Comparison of ENCODE assay signal across 19 cellular contexts in genomic region chr1:53697671-53698380, GRCh38. TPM values are rescaled to one million over a fixed set of nuclear protein-coding genes. Genes with fewer than 3 reads are reported as not detected.
DNase-seq lines count a peak whose midpoint lies in the region; ATAC-seq and TF ChIP-seq lines count a peak whose summit lies in the region.
"Had no signal": no experiment of that assay in that cellular context is flagged by ENCODE, and none has a peak within 500 bp of the region (broad histone marks: within the 10 kb centered on the region; RNA-seq: fewer than 3 reads in every experiment).

No MANE protein-coding gene starts in this region.

- no peaks in the 10 kb centered on the region for H3K4me1 Mint-ChIP-seq in Calu3 (ENCODE audit: low read depth, unreplicated experiment)
- H3K4me1 Mint-ChIP-seq: central memory CD8-positive, alpha-beta T cell had no signal

- TF ChIP-seq CTCF in foreskin fibroblast (IDR thresholded peaks at IDR 0.05; ENCODE audit: low read depth, low read length) (no peak), prostate gland (IDR thresholded peaks at IDR 0.05) (no peak), Calu3 (IDR thresholded peaks at IDR 0.05; ENCODE audit: unreplicated experiment) (no peak)

- WGBS in prostate gland = 31% methylated on average over 16 of the region's 16 CpGs

- no TSS peak for BruUV-seq in Calu3 (replicated peaks; lab: Mats Ljungman, UMichigan)

- no peaks in the 10 kb centered on the region for H4K20me1 ChIP-seq in BLaER1

- H3K4me2 ChIP-seq in BLaER1 = peak overlapping the region; percentile 39

- no peak for TF ChIP-seq POLR2A in prostate gland (IDR thresholded peaks at IDR 0.05)

- H3K27ac Mint-ChIP-seq in Calu3 (ENCODE audit: unreplicated experiment) = no peak overlapping the region

- intact Hi-C loops in prostate gland (cut with DNase I) (no loop called here), Calu3 (cut with micrococcal nuclease; ENCODE audit: unreplicated experiment) (no loop called here)

- H3K4me1 ChIP-seq in BLaER1 = peaks cover 24% of the 10 kb centered on the region
- no peaks in the 10 kb centered on the region for H3K4me1 ChIP-seq in prostate gland (replicated peaks)
- H3K4me1 ChIP-seq: parathyroid adenoma had no signal

- no peak overlapping the region for H3K27ac ChIP-seq in BLaER1
- peak overlapping the region; percentile 16 to 21 for H3K27ac ChIP-seq in prostate gland
- H3K27ac ChIP-seq: parathyroid adenoma had no signal

- peak; percentile 71 for DNase-seq in RPMI7951 (ENCODE audit: low read depth)
- DNase-seq in foreskin fibroblast = peak; percentile 75 to 84
- no peak for DNase-seq in prostate gland (ENCODE audit: low spot score)
- DNase-seq in Calu3 = no peak
- no peak for DNase-seq in stimulated activated CD4-positive, alpha-beta T cell treated with anti-CD3 and anti-CD28 coated beads, Interleukin-2, amount 100 ng/mL, for 24 hours
- no peak for DNase-seq in T1000 (lab: John Stamatoyannopoulos, UW)
- DNase-seq: ACHN; activated CD4-positive, alpha-beta T cell treated with anti-CD3 and anti-CD28 coated beads, Interleukin-2, amount 50 U/mL, for 4 hours; activated T-cell treated with anti-CD3 and anti-CD28 coated beads, Interleukin-2, amount 50 U/mL, for 4 hours; endodermal cell; midbrain; NCI-H1105 treated with DMSO at 0.1 percent for 48 hours; NCI-H226; SHP77 treated with DMSO at 0.1 percent for 48 hours had no signal

- H3K27me3 ChIP-seq in BLaER1 = no peaks in the 10 kb centered on the region
- no peaks in the 10 kb centered on the region for H3K27me3 ChIP-seq in prostate gland (replicated peaks; ENCODE audit: insufficient read depth)

- no peaks in the 10 kb centered on the region for H3K36me3 Mint-ChIP-seq in Calu3 (ENCODE audit: insufficient read depth, unreplicated experiment)

- H3K9me3 ChIP-seq in BLaER1 (no peaks in the 10 kb centered on the region), prostate gland (no peaks in the 10 kb centered on the region)

- H3K9ac ChIP-seq in BLaER1 = no peak overlapping the region
- H3K9ac ChIP-seq: parathyroid adenoma had no signal

- no peaks in the 10 kb centered on the region for H3K36me3 ChIP-seq in BLaER1
- no peaks in the 10 kb centered on the region for H3K36me3 ChIP-seq in prostate gland

- no peaks in the 10 kb centered on the region for H3K9me3 Mint-ChIP-seq in Calu3 (ENCODE audit: low read depth, unreplicated experiment)
- H3K9me3 Mint-ChIP-seq: activated T-cell treated with anti-CD3 and anti-CD28 coated beads, Interleukin-2, amount 50 U/mL, for 4 hours; central memory CD8-positive, alpha-beta T cell; endodermal cell had no signal

- no peak for ATAC-seq in HG02970 (IDR thresholded peaks at IDR 0.05; ENCODE audit: low FRiP score, unreplicated experiment)
- ATAC-seq: activated T-cell treated with anti-CD3 and anti-CD28 coated beads, Interleukin-2, amount 50 U/mL, for 4 hours had no signal

- H3K4me3 ChIP-seq in BLaER1 (no peak overlapping the region), foreskin fibroblast (ENCODE audit: low read depth in 1 of 2, low read length in 2 of 2) (no peak overlapping the region), prostate gland (no peak overlapping the region)

- CTCF ChIA-PET in Calu3 (lab: Charles Lee) = interaction anchor here (0.6 kb wide), 1 partner anchor 417 kb away, joined by 3 read pairs; no protein-coding TSS in a partner anchor

- no peak overlapping the region for H3K4me3 Mint-ChIP-seq in Calu3 (ENCODE audit: low read depth, unreplicated experiment)
- H3K4me3 Mint-ChIP-seq: activated T-cell treated with anti-CD3 and anti-CD28 coated beads, Interleukin-2, amount 50 U/mL, for 4 hours; central memory CD8-positive, alpha-beta T cell; endodermal cell had no signal

- H3K27me3 Mint-ChIP-seq in Calu3 (ENCODE audit: unreplicated experiment) = peaks cover 98% of the 10 kb centered on the region

RNA-seq across cellular contexts. Expression of gene GLIS1, which starts 41.1 kb away (rescaled TPM):
- 1.3 and 1.9 TPM in 2 replicates for total RNA-seq in RPMI7951 (2014; rRNA removed; shearing (Covaris generic))
- total RNA-seq in prostate gland (1 to 10 TPM; 1.1 to 8.1 TPM), Calu3 (2022) (not detected in 2 replicates)
- total RNA-seq: activated T-cell treated with anti-CD3 and anti-CD28 coated beads, Interleukin-2, amount 50 U/mL, for 4 hours; temporal lobe had no signal

Comparison
In these comparisons a context has a peak if more than half of its experiments do, and no peak if none do; other contexts are left out.
1. DNase-seq: peak in RPMI7951 (single experiment) and foreskin fibroblast (2 of 2); none in prostate gland (single experiment), Calu3 (single experiment), stimulated activated CD4-positive, alpha-beta T cell treated with anti-CD3 and anti-CD28 coated beads, Interleukin-2, amount 100 ng/mL, for 24 hours (0 of 2) and T1000 (single experiment).